8 cellular contexts compared by ENCODE assay signal in genomic region chr10:128210215-128211063, GRCh38.
DNase-seq lines count a peak whose midpoint lies in the region; ATAC-seq and TF ChIP-seq lines count a peak whose summit lies in the region.

No MANE protein-coding gene starts in this region.

- DNase-seq in NCI-H345 (lab: John Stamatoyannopoulos, UW): peak; percentile 44
- DNase-seq in NCI-H345 treated with DMSO at 0.1 percent for 48 hours (lab: John Stamatoyannopoulos, UW; ENCODE audit: unreplicated experiment): no peak
- peak; percentile 76 for DNase-seq in activated CD4-positive, alpha-beta T cell treated with anti-CD3 and anti-CD28 coated beads for 48 hours
- peak; percentile 31 to 92 for DNase-seq in lower leg skin (ENCODE audit: low spot score in 2 of 2)
- DNase-seq in stimulated activated CD4-positive, alpha-beta T cell treated with anti-CD3 and anti-CD28 coated beads, TNF-alpha, amount 100 ng/mL, for 24 hours (ENCODE audit: low read depth in 3 of 3): peak; percentile 48 to 64 (median 56)
- DNase-seq in BE2C: no peak

- no peaks in the 10 kb centered on the region for H3K9me3 Mint-ChIP-seq in dendritic cell treated with granulocyte-macrophage colony-stimulating factor and Interleukin-4, amounts not matched to agents 40 ng/mL and 50 ng/mL, for 4 days

- no peaks in the 10 kb centered on the region for H3K27me3 ChIP-seq in BE2C

- peak overlapping the region; percentile 31 for H3K4me3 ChIP-seq in lower leg skin (ENCODE audit: low read depth, poor library complexity, severe bottlenecking)
- no peak overlapping the region for H3K4me3 ChIP-seq in BE2C (ENCODE audit: low read depth, low read length)

- WGBS in lower leg skin, 2 donors: 3 to 4% methylated on average over 28 to 38 of the region's 91 CpGs

- H3K9me3 ChIP-seq in BE2C: no peaks in the 10 kb centered on the region

- intact Hi-C loops in dendritic cell treated with granulocyte-macrophage colony-stimulating factor and Interleukin-4, amounts not matched to agents 40 ng/mL and 50 ng/mL, for 4 days (cut with micrococcal nuclease): no loop called here
- intact Hi-C loops in lower leg skin (cut with DNase I; ENCODE audit: low total_unique reads): loop anchor here (5.0 kb wide), 1 partner anchor 1762 kb away; no protein-coding TSS in a partner anchor

- H3K4me3 Mint-ChIP-seq in dendritic cell treated with granulocyte-macrophage colony-stimulating factor and Interleukin-4, amounts not matched to agents 40 ng/mL and 50 ng/mL, for 4 days: peak overlapping the region; percentile 73

- H3K4me1 ChIP-seq in BE2C: no peaks in the 10 kb centered on the region

- TF ChIP-seq CTCF in lower leg skin (IDR thresholded peaks at IDR 0.05) (no peak), BE2C (IDR thresholded peaks at IDR 0.05; ENCODE audit: low read depth, low read length) (no peak)

- H3K4me1 Mint-ChIP-seq in dendritic cell treated with granulocyte-macrophage colony-stimulating factor and Interleukin-4, amounts not matched to agents 40 ng/mL and 50 ng/mL, for 4 days (ENCODE audit: low read depth): peaks cover 9% of the 10 kb centered on the region

- no peak for TF ChIP-seq POLR2A in lower leg skin (IDR thresholded peaks at IDR 0.05)

- H3K36me3 Mint-ChIP-seq in dendritic cell treated with granulocyte-macrophage colony-stimulating factor and Interleukin-4, amounts not matched to agents 40 ng/mL and 50 ng/mL, for 4 days (ENCODE audit: low read depth): no peaks in the 10 kb centered on the region

- H3K27ac Mint-ChIP-seq in dendritic cell treated with granulocyte-macrophage colony-stimulating factor and Interleukin-4, amounts not matched to agents 40 ng/mL and 50 ng/mL, for 4 days: peak overlapping the region; percentile 50

- H3K27me3 Mint-ChIP-seq in dendritic cell treated with granulocyte-macrophage colony-stimulating factor and Interleukin-4, amounts not matched to agents 40 ng/mL and 50 ng/mL, for 4 days: peaks cover 32% of the 10 kb centered on the region

- no peaks in the 10 kb centered on the region for H3K36me3 ChIP-seq in BE2C

- peak; percentile 46 for ATAC-seq in HG03521 (IDR thresholded peaks at IDR 0.05; ENCODE audit: unreplicated experiment)

Comparison
In these comparisons a context has a peak if more than half of its experiments do, and no peak if none do; other contexts are left out.
1. DNase-seq: peak in NCI-H345 (single experiment), activated CD4-positive, alpha-beta T cell treated with anti-CD3 and anti-CD28 coated beads for 48 hours (single experiment), lower leg skin (2 of 2) and stimulated activated CD4-positive, alpha-beta T cell treated with anti-CD3 and anti-CD28 coated beads, TNF-alpha, amount 100 ng/mL, for 24 hours (3 of 3); none in NCI-H345 treated with DMSO at 0.1 percent for 48 hours (single experiment) and BE2C (single experiment).